In genomic region chr2:150911766-150912280, GRCh38 we compare ENCODE assay signal across 8 cellular contexts.
DNase-seq lines count a peak whose midpoint lies in the region; ATAC-seq, FAIRE-seq and TF ChIP-seq lines count a peak whose summit lies in the region.

No MANE protein-coding gene starts in this region.

- no peak overlapping the region for H3K4me3 Mint-ChIP-seq in progenitor cell of endocrine pancreas (ENCODE audit: low read depth)
- H3K4me3 Mint-ChIP-seq in T-cell: no peak overlapping the region

- H3K9me3 Mint-ChIP-seq in progenitor cell of endocrine pancreas (ENCODE audit: low read depth): no peaks in the 10 kb centered on the region
- H3K9me3 Mint-ChIP-seq in T-cell: peaks cover 0 to 4% (median 3%) of the 10 kb centered on the region in 3 donors

- no peak for FAIRE-seq in RCC 7860 (lab: Jason Lieb, UNC)

- ATAC-seq in HG02981 (IDR thresholded peaks at IDR 0.05; ENCODE audit: unreplicated experiment): no peak
- ATAC-seq in GM18498 (IDR thresholded peaks at IDR 0.05; ENCODE audit: unreplicated experiment): no peak
- ATAC-seq in T-cell (replicated peaks in 1 of 4): no peak

- H3K27ac Mint-ChIP-seq in progenitor cell of endocrine pancreas (peak overlapping the region; percentile 58), T-cell (no peak overlapping the region)

- H3K36me3 Mint-ChIP-seq in progenitor cell of endocrine pancreas (ENCODE audit: insufficient read depth) (no peaks in the 10 kb centered on the region), T-cell (no peaks in the 10 kb centered on the region)

- H3K4me1 Mint-ChIP-seq in progenitor cell of endocrine pancreas (ENCODE audit: low read depth) (peaks cover 1% of the 10 kb centered on the region), T-cell (no peaks in the 10 kb centered on the region)

- no peak for TF ChIP-seq CTCF in progenitor cell of endocrine pancreas (IDR thresholded peaks at IDR 0.05; ENCODE audit: unreplicated experiment)

- H3K27me3 Mint-ChIP-seq in progenitor cell of endocrine pancreas (peaks cover 7% of the 10 kb centered on the region), T-cell (no peaks in the 10 kb centered on the region)

- POLR2A ChIA-PET in T-cell (lab: Charles Lee): no interaction called here

- DNase-seq in EH (ENCODE audit: low read depth) (peak; percentile 93), RCC 7860 (ENCODE audit: low spot score) (peak; percentile 50), fibroblast of the conjunctiva (ENCODE audit: low read depth) (peak; percentile 89), progenitor cell of endocrine pancreas (ENCODE audit: low spot score, unreplicated experiment) (no peak), T-cell (no peak), DMS79 (lab: John Stamatoyannopoulos, UW) (no peak)

- CTCF ChIA-PET in T-cell (lab: Charles Lee): no interaction called here

Comparison
In these comparisons a context has a peak if more than half of its experiments do, and no peak if none do; other contexts are left out.
1. DNase-seq: peak in EH (single experiment), RCC 7860 (single experiment) and fibroblast of the conjunctiva (single experiment); none in progenitor cell of endocrine pancreas (single experiment), T-cell (0 of 34) and DMS79 (single experiment).